Comparison of ENCODE assay signal across 8 cellular contexts in the genomic region with DNA sequence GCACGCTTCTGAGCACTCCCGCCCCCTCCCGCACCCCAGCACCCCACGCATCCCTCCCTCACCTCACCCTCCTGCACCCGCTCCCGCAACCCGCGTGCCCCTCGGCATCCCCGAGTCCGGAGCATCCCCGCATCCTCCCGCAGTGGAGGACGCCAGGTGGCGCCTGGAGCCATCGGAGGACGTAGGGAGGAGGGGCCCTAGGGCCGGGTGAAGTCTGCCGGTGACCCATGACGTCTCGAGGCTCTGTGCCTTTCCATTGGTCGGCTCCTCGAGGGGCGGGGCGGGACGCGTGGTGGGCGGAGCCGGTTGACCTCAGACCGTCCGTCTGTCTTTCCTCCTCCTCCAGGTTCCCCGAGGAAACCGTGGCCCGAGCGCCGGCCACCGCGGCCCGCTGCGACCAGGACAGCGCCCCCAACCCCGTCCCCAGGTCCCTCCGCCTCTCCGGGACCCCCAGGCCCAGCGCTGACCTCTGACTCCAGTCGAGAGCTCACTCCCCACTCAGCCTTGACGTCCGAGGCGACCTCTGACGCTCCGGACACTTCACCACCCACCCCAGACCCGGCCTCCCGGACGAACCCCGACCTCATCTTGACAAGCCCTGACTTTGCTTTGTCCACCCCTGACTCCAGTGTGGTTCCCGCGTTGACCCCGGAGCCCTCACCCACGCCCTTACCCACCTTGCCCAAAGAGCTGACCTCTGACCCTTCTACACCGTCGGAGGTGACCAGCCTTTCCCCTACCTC. TPM values are rescaled to one million over a fixed set of nuclear protein-coding genes. Genes with fewer than 3 reads are reported as not detected.
A peak's percentile ranks its signal among the peaks of the same experiment; 100 is the strongest.
DNase-seq lines count a peak whose midpoint lies in the region; ATAC-seq, FAIRE-seq and TF ChIP-seq lines count a peak whose summit lies in the region.

No MANE protein-coding gene starts in this region.

- TF ChIP-seq CTCF in left ventricle myocardium inferior (IDR thresholded peaks at IDR 0.05; ENCODE audit: borderline replicate concordance) (peak; percentile 86), prostate gland (IDR thresholded peaks at IDR 0.05) (peak; percentile 79 to 98 (median 92))

- ATAC-seq in HG02870 (IDR thresholded peaks at IDR 0.05; ENCODE audit: unreplicated experiment): peak; percentile 99
- peak; percentile 99 to 100 (median 100) for ATAC-seq in T-cell (replicated peaks in 1 of 4)

- H3K27me3 ChIP-seq in left ventricle myocardium inferior (ENCODE audit: low read depth) (peaks cover 5% of the 10 kb centered on the region), prostate gland (replicated peaks; ENCODE audit: insufficient read depth) (no peaks in the 10 kb centered on the region)

- peak overlapping the region; percentile 69 for H3K4me3 ChIP-seq in left ventricle myocardium inferior
- peak overlapping the region; percentile 26 to 43 for H3K4me3 ChIP-seq in prostate gland

- H3K27ac Mint-ChIP-seq in T-cell: peak overlapping the region in 1 of 2 donors; percentile 68

- peaks cover 0 to 4% (median 4%) of the 10 kb centered on the region in 3 donors for H3K4me1 Mint-ChIP-seq in T-cell

- H3K4me1 ChIP-seq in left ventricle myocardium inferior: peaks cover 20% of the 10 kb centered on the region
- no peaks in the 10 kb centered on the region for H3K4me1 ChIP-seq in prostate gland (replicated peaks)

- WGBS in prostate gland: 10% methylated on average over 61 of the region's 61 CpGs

- H3K27ac ChIP-seq in left ventricle myocardium inferior (replicated peaks): peak overlapping the region; percentile 98
- peak overlapping the region; percentile 77 for H3K27ac ChIP-seq in prostate gland

- POLR2A ChIA-PET in T-cell (lab: Charles Lee): interaction anchor here in 1 of 2 donors (0.6 kb wide), 1 partner anchor 459 kb away, joined by 5 read pairs; no protein-coding TSS in a partner anchor

- H3K4me3 Mint-ChIP-seq in T-cell: peak overlapping the region; percentile 68 to 70 (median 69)

- H3K27me3 Mint-ChIP-seq in T-cell: peaks cover 6 to 13% of the 10 kb centered on the region in 2 donors

- FAIRE-seq in GM12892 (lab: Jason Lieb, UNC) (peak; percentile 96), urothelium cell line (lab: Jason Lieb, UNC) (peak; percentile 98)

- H3K9me3 Mint-ChIP-seq in T-cell: no peaks in the 10 kb centered on the region

- H3K36me3 Mint-ChIP-seq in T-cell: no peaks in the 10 kb centered on the region

- TF ChIP-seq POLR2A in GM12892 (IDR thresholded peaks at IDR 0.05; ENCODE audit: low read depth, low read length) (no peak), prostate gland (IDR thresholded peaks at IDR 0.05) (peak; percentile 55)

- H3K9me3 ChIP-seq in left ventricle myocardium inferior (replicated peaks): no peaks in the 10 kb centered on the region
- H3K9me3 ChIP-seq in prostate gland: no peaks in the 10 kb centered on the region

- no peaks in the 10 kb centered on the region for H3K36me3 ChIP-seq in left ventricle myocardium inferior
- no peaks in the 10 kb centered on the region for H3K36me3 ChIP-seq in prostate gland

- intact Hi-C loops in left ventricle myocardium inferior (cut with micrococcal nuclease): loop anchor here (5.0 kb wide), 1 partner anchor 90 kb away; a partner anchor contains a TSS
- intact Hi-C loops in prostate gland (cut with DNase I): loop anchor here (2.0 to 5.0 kb wide), 3 partner anchors 65 to 116 kb away; a partner anchor contains a TSS

- CTCF ChIA-PET in T-cell (lab: Charles Lee): interaction anchor here (0.6 to 2.1 kb wide), 3 partner anchors 12 to 115 kb away, joined by 3 to 11 read pairs (median 4); a partner anchor contains a TSS

- DNase-seq in GM12892 (ENCODE audit: insufficient read length) (peak; percentile 100), NCI-H146 (lab: John Stamatoyannopoulos, UW) (peak; percentile 96), T-cell (peak; percentile 72 to 90 (median 83)), amniotic stem cell (lab: John Stamatoyannopoulos, UW) (peak; percentile 89), left ventricle myocardium inferior (peak; percentile 94), prostate gland (ENCODE audit: low spot score) (peak; percentile 94), urothelium cell line (ENCODE audit: low spot score) (peak; percentile 98)

RNA-seq across cellular contexts. Expression of a gene that starts 19.9 kb away (rescaled TPM):
- not detected for polyA plus RNA-seq in GM12892 (2012; ENCODE audit: missing spikeins)
- total RNA-seq in T-cell (not detected), left ventricle myocardium inferior (6.5 TPM), prostate gland (not detected)

RNA-seq across cellular contexts. Expression of a gene that starts 28.3 kb away (rescaled TPM):
- not detected for polyA plus RNA-seq in GM12892 (2012; ENCODE audit: missing spikeins)
- not detected for total RNA-seq in T-cell
- 21.1 TPM for total RNA-seq in left ventricle myocardium inferior
- under 1 TPM; 0.23 to 0.74 TPM for total RNA-seq in prostate gland

RNA-seq across cellular contexts. Expression of a gene that starts 28.8 kb away (rescaled TPM):
- polyA plus RNA-seq in GM12892 (2012; ENCODE audit: missing spikeins): 0.08 TPM
- total RNA-seq in T-cell (1 to 10 TPM in 2 of 5 donors, under 1 TPM in 3; 0.38 to 1.3 (median 0.66) TPM), left ventricle myocardium inferior (3.7 TPM), prostate gland (1 to 10 TPM; 5.6 to 8.6 TPM)

RNA-seq across cellular contexts. Expression of a gene that starts 32.1 kb away (rescaled TPM):
- polyA plus RNA-seq in GM12892 (2012; ENCODE audit: missing spikeins): 12.0 TPM
- total RNA-seq in T-cell (10 to 100 TPM in 1 of 5 donors, 1 to 10 TPM in 4; 6.3 to 10.4 (median 8.1) TPM), left ventricle myocardium inferior (5.2 TPM), prostate gland (10 to 100 TPM; 10.8 to 19.8 TPM)

RNA-seq across cellular contexts. Expression of a gene that starts 40.6 kb away (rescaled TPM):
- 0.13 TPM for polyA plus RNA-seq in GM12892 (2012; ENCODE audit: missing spikeins)
- 10 to 100 TPM; 14.2 to 24.1 (median 16.2) TPM for total RNA-seq in T-cell
- 5.4 TPM for total RNA-seq in left ventricle myocardium inferior
- total RNA-seq in prostate gland: 10 to 100 TPM; 10.9 to 66.4 TPM

Comparison
In these comparisons a context has a peak if more than half of its experiments do, and no peak if none do; other contexts are left out.
1. Peak in every context shown above with its lines: DNase-seq, ATAC-seq, H3K4me3 ChIP-seq and H3K27ac ChIP-seq.
2. RNA of a gene that starts 28.3 kb away (total RNA-seq): 21.1 TPM in left ventricle myocardium inferior (single experiment); 0.23 to 0.74 TPM in prostate gland and not detected in T-cell; every median in the first group is over 10 times any median in the second.